Comparison of ENCODE assay signal across 22 cellular contexts in the genomic region with DNA sequence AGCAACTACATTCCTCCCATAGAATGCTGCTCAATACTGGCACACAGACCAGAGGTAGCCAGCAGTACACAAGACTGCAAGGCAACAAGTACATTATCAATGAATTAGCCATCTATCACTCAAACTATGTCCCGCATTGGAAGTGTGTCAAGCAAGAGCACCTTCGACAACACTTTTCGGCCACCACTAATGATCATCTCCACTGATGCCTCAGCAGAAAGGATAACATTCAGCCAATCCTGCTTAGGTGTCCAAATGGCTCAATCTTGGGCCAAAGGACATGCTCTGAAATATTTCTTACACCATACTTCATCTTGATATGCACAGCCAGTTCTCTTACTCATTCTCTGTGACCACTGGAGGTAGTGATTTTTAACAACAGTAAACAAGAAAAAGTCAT. TPM values are rescaled to one million over a fixed set of nuclear protein-coding genes. Genes with fewer than 3 reads are reported as not detected.
DNase-seq lines count a peak whose midpoint lies in the region; ATAC-seq lines count a peak whose summit lies in the region.
"Had no signal": no experiment of that assay in that cellular context is flagged by ENCODE, and none has a peak within 500 bp of the region (broad histone marks: within the 10 kb centered on the region; RNA-seq: fewer than 3 reads in every experiment).

No MANE protein-coding gene starts in this region.

- H3K4me3 ChIP-seq in CD8-positive, alpha-beta memory T cell (ENCODE audit: low read length), result no peak overlapping the region
- H3K4me3 ChIP-seq: BLaER1 had no signal

- H3K4me1 Mint-ChIP-seq in activated CD4-positive, alpha-beta T cell treated with anti-CD3 and anti-CD28 coated beads, Interleukin-2, amount 10 ng/mL, durations not matched to agents 7 days and 5 days, result peaks cover 44% of the 10 kb centered on the region
- H3K4me1 Mint-ChIP-seq in CD8-positive, alpha-beta memory T cell, result peaks cover 51 to 77% (median 68%) of the 10 kb centered on the region in 3 donors
- H3K4me1 Mint-ChIP-seq in activated naive CD8-positive, alpha-beta T cell treated with anti-CD3 and anti-CD28 coated beads, Interleukin-2, amount 50 U/mL, for 24 hours, result peaks cover 46% of the 10 kb centered on the region

- H3K27me3 Mint-ChIP-seq in activated CD4-positive, alpha-beta T cell treated with anti-CD3 and anti-CD28 coated beads, Interleukin-2, amount 10 ng/mL, durations not matched to agents 7 days and 5 days, result no peaks in the 10 kb centered on the region
- no peaks in the 10 kb centered on the region for H3K27me3 Mint-ChIP-seq in CD8-positive, alpha-beta memory T cell
- H3K27me3 Mint-ChIP-seq in activated naive CD8-positive, alpha-beta T cell treated with anti-CD3 and anti-CD28 coated beads, Interleukin-2, amount 50 U/mL, for 24 hours, result no peaks in the 10 kb centered on the region
- H3K27me3 Mint-ChIP-seq: type B pancreatic cell had no signal

- H3K27ac Mint-ChIP-seq in activated CD4-positive, alpha-beta T cell treated with anti-CD3 and anti-CD28 coated beads, Interleukin-2, amount 10 ng/mL, durations not matched to agents 7 days and 5 days, result peak overlapping the region; percentile 48
- H3K27ac Mint-ChIP-seq in CD8-positive, alpha-beta memory T cell, result peak overlapping the region in 7 of 8 donors; percentile 62 to 97 (median 83)
- H3K27ac Mint-ChIP-seq in activated naive CD8-positive, alpha-beta T cell treated with anti-CD3 and anti-CD28 coated beads, Interleukin-2, amount 50 U/mL, for 24 hours, result peak overlapping the region; percentile 47
- H3K27ac Mint-ChIP-seq: type B pancreatic cell had no signal

- CTCF ChIA-PET in activated CD4-positive, alpha-beta T cell treated with anti-CD3 and anti-CD28 coated beads, Interleukin-2, amount 10 ng/mL, durations not matched to agents 7 days and 5 days (lab: Charles Lee), result interaction anchor here (1.9 to 7.3 kb wide), 3 partner anchors 11 to 112 kb away, joined by 12 to 46 read pairs (median 26); no protein-coding TSS in a partner anchor
- CTCF ChIA-PET in CD8-positive, alpha-beta memory T cell (lab: Charles Lee), result interaction anchor here (1.1 to 26.0 kb wide), 2 partner anchors 110 to 125 kb away, joined by 3 to 429 read pairs; no protein-coding TSS in a partner anchor

- peaks cover 63% of the 10 kb centered on the region for H3K36me3 Mint-ChIP-seq in activated CD4-positive, alpha-beta T cell treated with anti-CD3 and anti-CD28 coated beads, Interleukin-2, amount 10 ng/mL, durations not matched to agents 7 days and 5 days (ENCODE audit: low read depth)
- peaks cover 0 to 83% (median 28%) of the 10 kb centered on the region in 3 donors for H3K36me3 Mint-ChIP-seq in CD8-positive, alpha-beta memory T cell
- H3K36me3 Mint-ChIP-seq in activated naive CD8-positive, alpha-beta T cell treated with anti-CD3 and anti-CD28 coated beads, Interleukin-2, amount 50 U/mL, for 24 hours (ENCODE audit: low read depth), result peaks cover 60% of the 10 kb centered on the region

- peaks cover 52% of the 10 kb centered on the region for H3K4me1 ChIP-seq in CD8-positive, alpha-beta memory T cell (ENCODE audit: insufficient read depth, low read length)
- H3K4me1 ChIP-seq: BLaER1 had no signal

- H3K27me3 ChIP-seq in CD8-positive, alpha-beta memory T cell (ENCODE audit: insufficient read depth, low read length, poor library complexity, severe bottlenecking), result no peaks in the 10 kb centered on the region
- H3K27me3 ChIP-seq: BLaER1 had no signal

- H3K9me3 ChIP-seq in CD8-positive, alpha-beta memory T cell (ENCODE audit: low read length), result no peaks in the 10 kb centered on the region
- H3K9me3 ChIP-seq: BLaER1 had no signal

- H3K27ac ChIP-seq in CD8-positive, alpha-beta memory T cell (ENCODE audit: low read depth, low read length), result no peak overlapping the region
- H3K27ac ChIP-seq: BLaER1 had no signal

- POLR2A ChIA-PET in activated CD4-positive, alpha-beta T cell treated with anti-CD3 and anti-CD28 coated beads, Interleukin-2, amount 10 ng/mL, durations not matched to agents 7 days and 5 days (lab: Charles Lee), result interaction anchor here (0.6 kb wide), 1 partner anchor 117 kb away, joined by 3 read pairs; no protein-coding TSS in a partner anchor
- POLR2A ChIA-PET in CD8-positive, alpha-beta memory T cell (lab: Charles Lee), result interaction anchor here (1.4 to 2.3 kb wide), 4 partner anchors 10 to 112 kb away, joined by 3 to 10 read pairs (median 7); no protein-coding TSS in a partner anchor

- no peak overlapping the region for H3K4me3 Mint-ChIP-seq in activated CD4-positive, alpha-beta T cell treated with anti-CD3 and anti-CD28 coated beads, Interleukin-2, amount 10 ng/mL, durations not matched to agents 7 days and 5 days
- H3K4me3 Mint-ChIP-seq in CD8-positive, alpha-beta memory T cell, result peak overlapping the region in 2 of 7 donors; percentile 7 to 12
- no peak overlapping the region for H3K4me3 Mint-ChIP-seq in activated naive CD8-positive, alpha-beta T cell treated with anti-CD3 and anti-CD28 coated beads, Interleukin-2, amount 50 U/mL, for 24 hours
- H3K4me3 Mint-ChIP-seq: type B pancreatic cell had no signal

- no peaks in the 10 kb centered on the region for H3K9me3 Mint-ChIP-seq in activated CD4-positive, alpha-beta T cell treated with anti-CD3 and anti-CD28 coated beads, Interleukin-2, amount 10 ng/mL, durations not matched to agents 7 days and 5 days
- H3K9me3 Mint-ChIP-seq in CD8-positive, alpha-beta memory T cell, result no peaks in the 10 kb centered on the region
- no peaks in the 10 kb centered on the region for H3K9me3 Mint-ChIP-seq in activated naive CD8-positive, alpha-beta T cell treated with anti-CD3 and anti-CD28 coated beads, Interleukin-2, amount 50 U/mL, for 24 hours
- H3K9me3 Mint-ChIP-seq: type B pancreatic cell had no signal

- no peak for ATAC-seq in activated naive CD8-positive, alpha-beta T cell treated with anti-CD3 and anti-CD28 coated beads, Interleukin-2, amount 50 U/mL, for 24 hours
- no peak for ATAC-seq in left lobe of liver
- ATAC-seq in HG03095 (IDR thresholded peaks at IDR 0.05; ENCODE audit: unreplicated experiment), result no peak
- ATAC-seq: left ventricle myocardium superior; sciatic nerve; stimulated activated naive CD8-positive, alpha-beta T cell treated with anti-CD3 and anti-CD28 coated beads, Interleukin-15, Interleukin-2, amounts not matched to agents 100 U/mL and 50 U/mL, for 24 hours had no signal

- no peak for DNase-seq in activated CD4-positive, alpha-beta T cell treated with anti-CD3 and anti-CD28 coated beads, Interleukin-2, amount 10 ng/mL, durations not matched to agents 7 days and 5 days
- DNase-seq in activated CD4-positive, alpha-beta T cell treated with anti-CD3 and anti-CD28 coated beads, Interleukin-2, amount 50 U/mL, for 4 hours, result no peak
- DNase-seq in CD8-positive, alpha-beta memory T cell, result peak in 1 of 5 donors; percentile 29
- no peak for DNase-seq in activated naive CD8-positive, alpha-beta T cell treated with anti-CD3 and anti-CD28 coated beads, Interleukin-2, amount 50 U/mL, for 24 hours
- peak; percentile 14 for DNase-seq in left lobe of liver (ENCODE audit: low spot score)
- DNase-seq in DMS53 (lab: John Stamatoyannopoulos, UW), result no peak
- no peak for DNase-seq in NCI-H446 (lab: John Stamatoyannopoulos, UW)
- DNase-seq: DMS 273 treated with DMSO at 0.1 percent for 48 hours; glutamatergic neuron; Karpas-422; left ventricle myocardium superior; NCI-H1105; NCI-H2081 treated with DMSO at 0.1 percent for 48 hours; NCI-H510A; NK-92 treated with Interleukin-12 subunit alpha and Interleukin-12 subunit beta, amount 100 ng/mL, for 24 hours; stimulated activated CD4-positive, alpha-beta T cell treated with anti-CD3 and anti-CD28 coated beads, Interleukin-1b, Interleukin-23, amount 100 ng/mL, for 48 hours; stimulated activated naive CD8-positive, alpha-beta T cell treated with anti-CD3 and anti-CD28 coated beads, Interleukin-15, Interleukin-2, amounts not matched to agents 100 U/mL and 50 U/mL, for 24 hours had no signal

- peaks cover 47% of the 10 kb centered on the region for H3K36me3 ChIP-seq in CD8-positive, alpha-beta memory T cell (ENCODE audit: insufficient read depth, low read length)

RNA-seq across cellular contexts. Expression of gene SKP1, which starts 25.0 kb away (rescaled TPM):
- total RNA-seq in activated CD4-positive, alpha-beta T cell treated with anti-CD3 and anti-CD28 coated beads, Interleukin-2, amount 10 ng/mL, durations not matched to agents 7 days and 5 days, result 100 to 1,000 TPM; 194 to 197 TPM
- total RNA-seq in CD8-positive, alpha-beta memory T cell, result 100 to 1,000 TPM; 264 to 280 TPM
- 1,187 TPM for polyA plus RNA-seq in CD8-positive, alpha-beta memory T cell
- total RNA-seq in left lobe of liver, result 117 TPM

RNA-seq across cellular contexts. Expression of gene TCF7, which starts 37.2 kb away (rescaled TPM):
- 100 to 1,000 TPM; 271 to 283 TPM for total RNA-seq in activated CD4-positive, alpha-beta T cell treated with anti-CD3 and anti-CD28 coated beads, Interleukin-2, amount 10 ng/mL, durations not matched to agents 7 days and 5 days
- 10 to 100 TPM; 85.2 to 89.7 TPM for total RNA-seq in CD8-positive, alpha-beta memory T cell
- polyA plus RNA-seq in CD8-positive, alpha-beta memory T cell, result 344 TPM
- total RNA-seq in left lobe of liver, result 3.1 TPM
- total RNA-seq: HT1080 had no signal

Comparison
In these comparisons a context has a peak if more than half of its experiments do, and no peak if none do; other contexts are left out.
1. RNA of gene TCF7, which starts 37.2 kb away (total RNA-seq): 271 to 283 TPM in activated CD4-positive, alpha-beta T cell treated with anti-CD3 and anti-CD28 coated beads, Interleukin-2, amount 10 ng/mL, durations not matched to agents 7 days and 5 days and 85.2 to 89.7 TPM in CD8-positive, alpha-beta memory T cell; 3.1 TPM in left lobe of liver (single experiment); every median in the first group is over 10 times any median in the second.
2. Peak in every context shown above with its lines, with median percentiles within 50 percentile points of each other: H3K27ac Mint-ChIP-seq.